In the genomic region with DNA sequence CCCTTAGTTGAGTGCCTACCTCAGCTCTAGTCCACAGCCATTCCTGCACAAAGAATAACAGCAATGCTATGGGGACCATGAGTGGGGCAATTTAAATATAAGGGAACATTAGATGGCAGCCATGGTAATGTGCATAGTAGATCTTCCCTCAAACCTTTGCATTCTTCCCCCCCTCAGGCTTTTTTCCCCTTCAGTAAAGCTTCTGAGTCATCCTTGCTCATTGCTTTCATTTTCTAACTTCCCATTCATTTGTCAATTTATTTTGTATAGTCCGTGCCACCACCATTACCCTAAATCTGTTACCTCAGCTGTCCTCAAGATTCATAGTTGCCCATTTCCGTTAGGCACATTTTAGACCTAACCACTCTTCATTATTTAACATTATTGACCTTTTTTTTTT, we compare ENCODE assay signal across 1 cellular context.
TF ChIP-seq lines count a peak whose summit lies in the region.

No MANE protein-coding gene starts in this region.

TF ChIP-seq in endothelial cell of umbilical vein, 7 proteins besides CTCF, POLR2A, EP300 and RAD21 (continued from another document):
- TF ChIP-seq EZH2 (IDR thresholded peaks at IDR 0.05; ENCODE audit: borderline replicate concordance, low read depth, low read length, severe bottlenecking): no peak
